Comparison of ENCODE assay signal across 1 cellular context in genomic region chr19:3283886-3284657, GRCh38.
A peak's percentile ranks its signal among the peaks of the same experiment; 100 is the strongest.
TF ChIP-seq lines count a peak whose summit lies in the region.

No MANE protein-coding gene starts in this region.

TF ChIP-seq in HepG2, 621 proteins besides CTCF, POLR2A, EP300 and RAD21 (continued from another document and continues in another):
- TF ChIP-seq AFF4 (CRISPR knock-in tag; IDR thresholded peaks at IDR 0.05) (no peak), ZGPAT (CRISPR knock-in tag; IDR thresholded peaks at IDR 0.05) (no peak), ZSCAN29 (CRISPR knock-in tag; conservative IDR thresholded peaks at IDR 0.05) (peak; percentile 39; the same call in 1 of the 2 replicates), ZNF720 (CRISPR knock-in tag; IDR thresholded peaks at IDR 0.05) (no peak), KAT2B (IDR thresholded peaks at IDR 0.05; ENCODE audit: borderline replicate concordance, low read depth, low read length) (no peak), GZF1 (CRISPR knock-in tag; IDR thresholded peaks at IDR 0.05) (no peak), SNAI1 (CRISPR knock-in tag; IDR thresholded peaks at IDR 0.05; ENCODE audit: borderline replicate concordance) (no peak), ZNF670 (CRISPR knock-in tag; IDR thresholded peaks at IDR 0.05; ENCODE audit: borderline replicate concordance) (no peak), GMEB1 (CRISPR knock-in tag; IDR thresholded peaks at IDR 0.05; ENCODE audit: borderline replicate concordance) (no peak), TGIF2 (CRISPR knock-in tag; IDR thresholded peaks at IDR 0.05) (peak; percentile 10; the same call in 1 of the 2 replicates), ZNF572 (CRISPR knock-in tag; IDR thresholded peaks at IDR 0.05) (no peak), ZBTB39 (CRISPR knock-in tag; IDR thresholded peaks at IDR 0.05) (no peak), POGZ (CRISPR knock-in tag; IDR thresholded peaks at IDR 0.05) (no peak), SNAPC5 (CRISPR knock-in tag; IDR thresholded peaks at IDR 0.05; ENCODE audit: borderline replicate concordance) (no peak), ZSCAN5A (CRISPR knock-in tag; IDR thresholded peaks at IDR 0.05; ENCODE audit: borderline replicate concordance) (no peak), FOSL2 (CRISPR knock-in tag; IDR thresholded peaks at IDR 0.05) (no peak), ZNF224 (CRISPR knock-in tag; IDR thresholded peaks at IDR 0.05) (no peak), MIER2 (CRISPR knock-in tag; IDR thresholded peaks at IDR 0.05) (no peak), TOPORS (CRISPR knock-in tag; IDR thresholded peaks at IDR 0.05) (no peak), CEBPZ (IDR thresholded peaks at IDR 0.05; ENCODE audit: low read length) (no peak), SIN3B (IDR thresholded peaks at IDR 0.05; ENCODE audit: low read length) (no peak), SMC3 (IDR thresholded peaks at IDR 0.05; ENCODE audit: low read length) (no peak), ZNF383 (CRISPR knock-in tag; IDR thresholded peaks at IDR 0.05; ENCODE audit: borderline replicate concordance) (no peak), ZBTB33 (CRISPR knock-in tag; IDR thresholded peaks at IDR 0.05) (peak; percentile 80), GMEB2 (CRISPR knock-in tag; IDR thresholded peaks at IDR 0.05; ENCODE audit: low read depth) (no peak), DR1 (CRISPR knock-in tag; IDR thresholded peaks at IDR 0.05) (no peak), ZBTB1 (CRISPR knock-in tag; IDR thresholded peaks at IDR 0.05; ENCODE audit: borderline replicate concordance) (no peak), GLMP (CRISPR knock-in tag; IDR thresholded peaks at IDR 0.05; ENCODE audit: borderline replicate concordance) (no peak), PLRG1 (conservative IDR thresholded peaks at IDR 0.05) (no peak), TOE1 (CRISPR knock-in tag; IDR thresholded peaks at IDR 0.05) (no peak), WIZ (CRISPR knock-in tag; IDR thresholded peaks at IDR 0.05) (no peak), ZNF335 (CRISPR knock-in tag; IDR thresholded peaks at IDR 0.05) (no peak), ZNF761 (CRISPR knock-in tag; conservative IDR thresholded peaks at IDR 0.05) (no peak), KMT2A (CRISPR knock-in tag; IDR thresholded peaks at IDR 0.05) (no peak), RXRB (CRISPR knock-in tag; IDR thresholded peaks at IDR 0.05; ENCODE audit: borderline replicate concordance) (no peak), RBFOX2 (IDR thresholded peaks at IDR 0.05; ENCODE audit: low read depth, low read length) (no peak), TSC22D2 (CRISPR knock-in tag; IDR thresholded peaks at IDR 0.05; ENCODE audit: borderline replicate concordance) (no peak), YEATS2 (CRISPR knock-in tag; IDR thresholded peaks at IDR 0.05; ENCODE audit: borderline replicate concordance) (no peak), ATF1 (CRISPR knock-in tag; IDR thresholded peaks at IDR 0.05) (no peak), SRY (CRISPR knock-in tag; IDR thresholded peaks at IDR 0.05) (no peak), IKZF1 (IDR thresholded peaks at IDR 0.05) (no peak), CHCHD3 (CRISPR knock-in tag; IDR thresholded peaks at IDR 0.05) (0 out of 2 replicates have a peak, but pooled peaks have one; percentile 36), EEA1 (CRISPR knock-in tag; IDR thresholded peaks at IDR 0.05; ENCODE audit: borderline replicate concordance) (no peak), ZBTB7A (CRISPR knock-in tag; IDR thresholded peaks at IDR 0.05) (no peak), ZNF589 (CRISPR knock-in tag; conservative IDR thresholded peaks at IDR 0.05) (no peak), HNF4A (CRISPR knock-in tag; IDR thresholded peaks at IDR 0.05) (0 out of 2 replicates have a peak, but pooled peaks have one; percentile 5)
